ENCODE assay signal across 25 cellular contexts in the genomic region with DNA sequence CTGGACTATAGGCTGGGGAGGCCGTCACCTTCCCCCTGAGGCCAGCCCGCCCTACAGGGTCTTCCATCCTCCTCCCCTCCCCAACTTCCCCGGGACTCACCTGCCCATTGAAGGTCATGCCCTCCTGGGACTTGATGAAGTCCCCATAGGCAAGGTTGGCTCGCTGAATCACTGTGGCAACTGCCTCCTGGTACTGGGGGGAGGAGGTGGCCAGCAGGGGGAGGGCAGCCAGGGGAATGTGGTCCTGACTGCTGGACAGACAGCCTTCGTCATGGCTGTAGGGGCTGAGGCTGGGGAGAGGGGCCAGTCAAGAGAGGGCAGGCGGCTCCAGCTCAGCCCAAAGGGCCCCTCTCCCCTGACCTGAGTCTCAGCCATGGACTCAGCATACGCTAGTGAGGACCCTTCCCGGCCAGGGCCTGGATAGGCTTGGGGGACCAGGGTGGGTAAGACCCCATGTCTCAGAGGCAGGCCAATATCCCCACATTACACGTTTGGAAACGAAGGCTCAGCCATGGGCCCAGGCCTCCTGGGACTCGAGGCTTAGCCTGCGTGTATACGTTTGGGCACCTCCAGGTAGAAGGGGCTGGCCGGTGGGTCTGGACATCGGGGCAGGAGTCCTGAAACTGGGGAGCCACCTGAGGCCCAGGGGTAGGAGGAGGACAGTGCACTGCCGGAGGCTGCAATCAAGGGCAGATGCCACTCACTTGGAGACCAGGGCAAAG.
"Had no signal": no experiment of that assay in that cellular context is flagged by ENCODE, and none has a peak within 500 bp of the region (broad histone marks: within the 10 kb centered on the region; RNA-seq: fewer than 3 reads in every experiment).

No MANE protein-coding gene starts in this region.

- ATAC-seq: effector memory CD8-positive, alpha-beta T cell; left colon; lower lobe of right lung; naive thymus-derived CD8-positive, alpha-beta T cell; stimulated activated naive B cell treated with anti-CD40 and anti-IgM and Interleukin-4, amounts not matched to agents 10 μg/mL and 1 μg/mL and 100 μg/mL, for 72 hours; stimulated activated naive CD8-positive, alpha-beta T cell treated with anti-CD3 and anti-CD28 coated beads, Interleukin-15, amount 100 ng/mL, for 72 hours had no signal

- H3K27ac Mint-ChIP-seq: naive thymus-derived CD8-positive, alpha-beta T cell; nephron progenitor cell; progenitor cell of endocrine pancreas had no signal

- H3K27ac ChIP-seq: esophagus squamous epithelium, heart right ventricle, left ventricle myocardium inferior, lower lobe of right lung, parathyroid adenoma, right atrium auricular region, skin epidermis, suprapubic skin had no signal

- H3K27me3 ChIP-seq: esophagus squamous epithelium, heart right ventricle, right atrium auricular region, suprapubic skin, vagina had no signal

- H3K9me3 ChIP-seq: esophagus squamous epithelium, heart right ventricle, left ventricle myocardium inferior, lower lobe of right lung, right atrium auricular region, suprapubic skin, vagina had no signal

- H3K27me3 Mint-ChIP-seq: effector memory CD8-positive, alpha-beta T cell; naive thymus-derived CD8-positive, alpha-beta T cell; progenitor cell of endocrine pancreas; stimulated activated naive B cell treated with anti-CD40 and anti-IgM and Interleukin-4, amounts not matched to agents 10 μg/mL and 1 μg/mL and 100 μg/mL, for 72 hours; stimulated activated naive CD8-positive, alpha-beta T cell treated with anti-CD3 and anti-CD28 coated beads, Interleukin-15, amount 100 ng/mL, for 72 hours had no signal

- H3K9me3 Mint-ChIP-seq: effector memory CD8-positive, alpha-beta T cell; naive thymus-derived CD8-positive, alpha-beta T cell; nephron progenitor cell; stimulated activated naive B cell treated with anti-CD40 and anti-IgM and Interleukin-4, amounts not matched to agents 10 μg/mL and 1 μg/mL and 100 μg/mL, for 72 hours; stimulated activated naive CD8-positive, alpha-beta T cell treated with anti-CD3 and anti-CD28 coated beads, Interleukin-15, amount 100 ng/mL, for 72 hours had no signal

- H3K9ac ChIP-seq: parathyroid adenoma had no signal

- H3K4me1 Mint-ChIP-seq: naive thymus-derived CD8-positive, alpha-beta T cell had no signal

- H3K4me1 ChIP-seq: lower lobe of right lung, parathyroid adenoma, suprapubic skin had no signal

- H3K4me3 ChIP-seq: esophagus squamous epithelium, heart right ventricle, left ventricle myocardium inferior, lower lobe of right lung, right atrium auricular region, skin epidermis, suprapubic skin, vagina had no signal

- H3K4me3 Mint-ChIP-seq: effector memory CD8-positive, alpha-beta T cell; naive thymus-derived CD8-positive, alpha-beta T cell; nephron progenitor cell; stimulated activated naive B cell treated with anti-CD40 and anti-IgM and Interleukin-4, amounts not matched to agents 10 μg/mL and 1 μg/mL and 100 μg/mL, for 72 hours; stimulated activated naive CD8-positive, alpha-beta T cell treated with anti-CD3 and anti-CD28 coated beads, Interleukin-15, amount 100 ng/mL, for 72 hours had no signal

- DNase-seq: cortex of kidney; effector memory CD8-positive, alpha-beta T cell; erythroblast; esophagus squamous epithelium; foreskin melanocyte; glutamatergic neuron; heart right ventricle; hippocampal formation; kidney glomerular epithelial cell; left colon; left ventricle myocardium inferior; lower lobe of right lung; nephron progenitor cell; occipital lobe; stimulated activated CD4-positive, alpha-beta T cell treated with anti-CD3 and anti-CD28 coated beads, Interleukin-15, amount 100 ng/mL, for 24 hours; stimulated activated CD4-positive, alpha-beta T cell treated with anti-CD3 and anti-CD28 coated beads, Interleukin-2, amount 100 ng/mL, for 48 hours; stimulated activated naive B cell treated with anti-CD40 and anti-IgM and Interleukin-4, amounts not matched to agents 10 μg/mL and 1 μg/mL and 100 μg/mL, for 72 hours; stimulated activated naive CD8-positive, alpha-beta T cell treated with anti-CD3 and anti-CD28 coated beads, Interleukin-15, amount 100 ng/mL, for 72 hours had no signal
